Comparison of ENCODE assay signal across 28 cellular contexts in the genomic region with DNA sequence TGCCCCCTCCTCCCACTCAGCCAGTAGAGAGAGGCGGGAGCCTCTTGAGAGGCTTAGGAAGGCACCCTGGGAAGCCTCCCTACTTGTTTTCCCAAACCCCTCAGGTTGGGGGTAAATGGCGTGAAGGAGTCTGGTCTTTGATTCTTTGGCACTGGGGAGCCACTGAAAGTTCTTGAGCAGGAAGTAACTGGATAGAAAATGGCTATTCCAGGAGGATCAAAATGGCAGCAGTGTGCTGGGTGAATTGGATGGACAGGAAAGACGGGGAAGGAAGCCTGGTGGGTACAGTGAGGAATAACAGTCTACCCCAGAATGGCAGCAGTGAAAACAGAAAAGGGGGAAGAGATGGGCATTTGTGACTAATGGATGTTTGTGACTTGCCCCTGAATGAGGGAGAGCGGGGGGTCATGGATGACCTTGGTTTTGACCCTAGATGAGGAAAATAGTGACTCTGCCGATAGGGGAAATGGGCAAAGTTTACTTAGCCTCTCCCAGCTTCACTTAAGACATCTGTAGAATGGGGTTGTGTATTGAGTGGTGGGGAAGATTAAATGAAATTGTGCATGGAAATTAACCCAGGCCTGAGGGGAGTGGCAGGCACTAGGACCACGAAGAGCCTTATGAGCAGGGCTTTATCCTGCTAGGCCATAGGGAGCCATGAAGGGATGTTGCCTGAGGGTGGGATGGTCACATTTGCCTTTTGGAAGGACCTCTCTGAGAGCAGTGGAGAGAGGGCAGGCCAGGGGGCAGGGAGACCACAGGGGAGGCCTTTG. TPM values are rescaled to one million over a fixed set of nuclear protein-coding genes. Genes with fewer than 3 reads are reported as not detected.
DNase-seq lines count a peak whose midpoint lies in the region; TF ChIP-seq lines count a peak whose summit lies in the region.
"Had no signal": no experiment of that assay in that cellular context is flagged by ENCODE, and none has a peak within 500 bp of the region (broad histone marks: within the 10 kb centered on the region; RNA-seq: fewer than 3 reads in every experiment).

No MANE protein-coding gene starts in this region.

- H3K4me1 Mint-ChIP-seq in chondrocyte (ENCODE audit: low read depth) (no peaks in the 10 kb centered on the region), type B pancreatic cell (ENCODE audit: unreplicated experiment) (peaks cover 40% of the 10 kb centered on the region)
- H3K4me1 Mint-ChIP-seq: activated CD4-positive, alpha-beta T cell treated with anti-CD3 and anti-CD28 coated beads, Interleukin-2, amount 10 ng/mL, durations not matched to agents 24 days and 14 days; activated naive CD8-positive, alpha-beta T cell treated with anti-CD3 and anti-CD28 coated beads for 36 hours; naive B cell had no signal

- H3K4me3 Mint-ChIP-seq in chondrocyte (ENCODE audit: unreplicated experiment) (no peak overlapping the region), type B pancreatic cell (no peak overlapping the region)
- H3K4me3 Mint-ChIP-seq: activated CD4-positive, alpha-beta T cell treated with anti-CD3 and anti-CD28 coated beads, Interleukin-2, amount 10 ng/mL, durations not matched to agents 24 days and 14 days; activated naive CD8-positive, alpha-beta T cell treated with anti-CD3 and anti-CD28 coated beads for 36 hours; effector memory CD8-positive, alpha-beta T cell; naive B cell had no signal

- H3K36me3 ChIP-seq in HEK293 (ENCODE audit: control insufficient read depth in 2 of 2, insufficient read depth in 1 of 2, low read length in 2 of 2) (no peaks in the 10 kb centered on the region), mesendoderm (ENCODE audit: control insufficient read depth, insufficient read depth, low read length) (no peaks in the 10 kb centered on the region)
- H3K36me3 ChIP-seq: ascending aorta, BLaER1, HAP-1, uterus had no signal

- peaks cover 1% of the 10 kb centered on the region for H3K36me3 Mint-ChIP-seq in chondrocyte (ENCODE audit: low read depth)
- no peaks in the 10 kb centered on the region for H3K36me3 Mint-ChIP-seq in type B pancreatic cell
- H3K36me3 Mint-ChIP-seq: activated naive CD8-positive, alpha-beta T cell treated with anti-CD3 and anti-CD28 coated beads for 36 hours; naive B cell had no signal

- H3K27me3 Mint-ChIP-seq in chondrocyte (ENCODE audit: low read depth) (peaks cover 7% of the 10 kb centered on the region), type B pancreatic cell (no peaks in the 10 kb centered on the region)

- H3K18ac ChIP-seq in mesendoderm (ENCODE audit: low read length) = no peak overlapping the region

- H3K27ac Mint-ChIP-seq in chondrocyte (ENCODE audit: unreplicated experiment) (no peak overlapping the region), type B pancreatic cell (peak overlapping the region; percentile 74)
- H3K27ac Mint-ChIP-seq: activated CD4-positive, alpha-beta T cell treated with anti-CD3 and anti-CD28 coated beads, Interleukin-2, amount 10 ng/mL, durations not matched to agents 24 days and 14 days; activated naive CD8-positive, alpha-beta T cell treated with anti-CD3 and anti-CD28 coated beads for 36 hours; effector memory CD8-positive, alpha-beta T cell had no signal

- POLR2A ChIA-PET in HEK293 (lab: Yijun Ruan, JAX) = no interaction called here

- H3K4ac ChIP-seq in mesendoderm (ENCODE audit: low read depth, low read length) = no peak overlapping the region

- H3K79me2 ChIP-seq in mesendoderm (ENCODE audit: control insufficient read depth, insufficient read depth, low read length) = no peaks in the 10 kb centered on the region

- no peak for TF ChIP-seq CTCF in HEK293 (tag by site-specific recombination; IDR thresholded peaks at IDR 0.05)
- no peak for TF ChIP-seq CTCF in chondrocyte (IDR thresholded peaks at IDR 0.05)
- no peak for TF ChIP-seq CTCF in type B pancreatic cell (conservative IDR thresholded peaks at IDR 0.05)
- TF ChIP-seq CTCF in GM10266 (IDR thresholded peaks at IDR 0.05; ENCODE audit: control insufficient read depth, insufficient read depth, low read depth, missing control alignments) = no peak

- peak; percentile 58 for DNase-seq in chondrocyte (ENCODE audit: low spot score)
- DNase-seq in mesendoderm = no peak
- DNase-seq in type B pancreatic cell (ENCODE audit: extremely low spot score, unreplicated experiment) = no peak
- no peak for DNase-seq in NCI-H128 (lab: John Stamatoyannopoulos, UW; ENCODE audit: unreplicated experiment)
- no peak for DNase-seq in HCEC 1CT
- DNase-seq in GM10266 (ENCODE audit: extremely low spot score) = no peak
- DNase-seq: activated CD4-positive, alpha-beta T cell treated with anti-CD3 and anti-CD28 coated beads, Interleukin-2, amount 10 ng/mL, durations not matched to agents 24 days and 14 days; activated effector memory CD4-positive, alpha-beta T cell treated with anti-CD3 and anti-CD28 coated beads, Interleukin-2, amount 50 U/mL, for 16 hours; activated naive CD8-positive, alpha-beta T cell treated with anti-CD3 and anti-CD28 coated beads for 36 hours; DMS153; effector memory CD8-positive, alpha-beta T cell; glutamatergic neuron; left ventricle myocardium superior; midbrain; naive B cell; NCI-H1694; occipital lobe; SHP77 treated with DMSO at 0.1 percent for 48 hours; stimulated activated naive CD4-positive, alpha-beta T cell treated with Interleukin-2 at 50 U/mL for 16 hours; uterus had no signal

- no peak overlapping the region for H3K9ac ChIP-seq in mesendoderm (ENCODE audit: low read length)
- H3K9ac ChIP-seq: BLaER1 had no signal

- no peaks in the 10 kb centered on the region for H3K9me3 Mint-ChIP-seq in chondrocyte (ENCODE audit: low read depth)
- H3K9me3 Mint-ChIP-seq in type B pancreatic cell = no peaks in the 10 kb centered on the region
- H3K9me3 Mint-ChIP-seq: activated CD4-positive, alpha-beta T cell treated with anti-CD3 and anti-CD28 coated beads, Interleukin-2, amount 10 ng/mL, durations not matched to agents 24 days and 14 days; activated naive CD8-positive, alpha-beta T cell treated with anti-CD3 and anti-CD28 coated beads for 36 hours; effector memory CD8-positive, alpha-beta T cell had no signal

- no peak overlapping the region for H2BK5ac ChIP-seq in mesendoderm (ENCODE audit: low read length)

- CTCF ChIA-PET in HEK293 (lab: Yijun Ruan, JAX) = no interaction called here

- H3K56ac ChIP-seq in mesendoderm (ENCODE audit: low read length) = peak overlapping the region; percentile 46

- H3K4me3 ChIP-seq in HEK293 (ENCODE audit: low read depth, low read length) (no peak overlapping the region), mesendoderm (ENCODE audit: low read length) (no peak overlapping the region)
- H3K4me3 ChIP-seq: ascending aorta, BLaER1, coronary artery, HAP-1, skin epidermis, uterus had no signal

- no peak overlapping the region for H4K5ac ChIP-seq in mesendoderm (ENCODE audit: low read length)

- WGBS in mesendoderm (ENCODE audit: extremely low coverage, insufficient coverage, low lambda C conversion rate) = no CpG with 5 or more reads among the region's 6 CpGs

- H3K23ac ChIP-seq in mesendoderm (ENCODE audit: low read length) = no peak overlapping the region

- no peaks in the 10 kb centered on the region for H3K9me3 ChIP-seq in HEK293 (ENCODE audit: control insufficient read depth, insufficient read depth, low read depth, low read length)
- H3K9me3 ChIP-seq: ascending aorta, BLaER1, HAP-1, uterus had no signal

- H3K4me2 ChIP-seq in mesendoderm (ENCODE audit: low read length) = no peak overlapping the region

- no peak overlapping the region for H2BK120ac ChIP-seq in mesendoderm (ENCODE audit: low read depth, low read length)

- H3K27ac ChIP-seq in HEK293 (ENCODE audit: extremely low read depth, low read depth, low read length) = no peak overlapping the region
- no peak overlapping the region for H3K27ac ChIP-seq in mesendoderm (ENCODE audit: low read depth, low read length)
- H3K27ac ChIP-seq: ascending aorta, BLaER1, coronary artery, skin epidermis, uterus, VCaP had no signal

- no peak overlapping the region for H4K8ac ChIP-seq in mesendoderm (ENCODE audit: low read depth, low read length)

- H2AK5ac ChIP-seq in mesendoderm (ENCODE audit: low read length) = no peak overlapping the region

- no peaks in the 10 kb centered on the region for H3K79me1 ChIP-seq in mesendoderm (ENCODE audit: low read length)

- H2BK15ac ChIP-seq in mesendoderm (replicated peaks; ENCODE audit: low read depth) = no peak overlapping the region

- H3K4me1 ChIP-seq in HEK293 (ENCODE audit: control insufficient read depth, insufficient read depth, low read length) (peaks cover 7% of the 10 kb centered on the region; the same call in 1 of the 2 replicates), mesendoderm (ENCODE audit: control insufficient read depth, low read depth, low read length) (peaks cover 7% of the 10 kb centered on the region)
- H3K4me1 ChIP-seq: ascending aorta, HAP-1 had no signal

- no peaks in the 10 kb centered on the region for H3K27me3 ChIP-seq in mesendoderm (ENCODE audit: insufficient read depth, low read length, poor library complexity)
- H3K27me3 ChIP-seq: ascending aorta, BLaER1, uterus had no signal

TF ChIP-seq in HEK293, 187 proteins besides CTCF, POLR2A, EP300 and RAD21 (continues in another document):
- 0 out of 2 replicates have a peak, but pooled peaks have one; percentile 7 for TF ChIP-seq ZIC2 (tag by site-specific recombination; IDR thresholded peaks at IDR 0.05)
- TF ChIP-seq ZNF16 (tag by site-specific recombination; IDR thresholded peaks at IDR 0.05; ENCODE audit: low read depth) = peak; percentile 74
- TF ChIP-seq, protein P1, sequence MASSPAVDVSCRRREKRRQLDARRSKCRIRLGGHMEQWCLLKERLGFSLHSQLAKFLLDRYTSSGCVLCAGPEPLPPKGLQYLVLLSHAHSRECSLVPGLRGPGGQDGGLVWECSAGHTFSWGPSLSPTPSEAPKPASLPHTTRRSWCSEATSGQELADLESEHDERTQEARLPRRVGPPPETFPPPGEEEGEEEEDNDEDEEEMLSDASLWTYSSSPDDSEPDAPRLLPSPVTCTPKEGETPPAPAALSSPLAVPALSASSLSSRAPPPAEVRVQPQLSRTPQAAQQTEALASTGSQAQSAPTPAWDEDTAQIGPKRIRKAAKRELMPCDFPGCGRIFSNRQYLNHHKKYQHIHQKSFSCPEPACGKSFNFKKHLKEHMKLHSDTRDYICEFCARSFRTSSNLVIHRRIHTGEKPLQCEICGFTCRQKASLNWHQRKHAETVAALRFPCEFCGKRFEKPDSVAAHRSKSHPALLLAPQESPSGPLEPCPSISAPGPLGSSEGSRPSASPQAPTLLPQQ (tag by site-specific recombination; IDR thresholded peaks at IDR 0.05) = no peak
- TF ChIP-seq MYNN (tag by site-specific recombination; IDR thresholded peaks at IDR 0.05; ENCODE audit: borderline replicate concordance) = no peak
- TF ChIP-seq ZNF501 (tag by site-specific recombination; IDR thresholded peaks at IDR 0.05) = no peak
- no peak for TF ChIP-seq ZNF48 (tag by site-specific recombination; IDR thresholded peaks at IDR 0.05)
- TF ChIP-seq ZNF214 (tag by site-specific recombination; IDR thresholded peaks at IDR 0.05; ENCODE audit: borderline replicate concordance) = no peak

RNA-seq across cellular contexts. Expression of a gene that starts 32.7 kb away (rescaled TPM):
- total RNA-seq in chondrocyte (0.82 to 1.9 TPM (median 1.8 TPM) in 3 replicates), type B pancreatic cell (ENCODE audit: low replicate concordance) (12.5 and 28.8 TPM in 2 replicates)
- 3.1 TPM for polyA plus RNA-seq in mesendoderm (2013, experiment 1 of 2)
- polyA plus RNA-seq in mesendoderm (2013, experiment 2 of 2) = 3.1 TPM
- total RNA-seq: activated CD8-positive, alpha-beta memory T cell treated with anti-CD3 and anti-CD28 coated beads for 36 hours; activated naive CD8-positive, alpha-beta T cell treated with anti-CD3 and anti-CD28 coated beads for 36 hours; ascending aorta had no signal
